1 cellular context compared by ENCODE assay signal in the genomic region with DNA sequence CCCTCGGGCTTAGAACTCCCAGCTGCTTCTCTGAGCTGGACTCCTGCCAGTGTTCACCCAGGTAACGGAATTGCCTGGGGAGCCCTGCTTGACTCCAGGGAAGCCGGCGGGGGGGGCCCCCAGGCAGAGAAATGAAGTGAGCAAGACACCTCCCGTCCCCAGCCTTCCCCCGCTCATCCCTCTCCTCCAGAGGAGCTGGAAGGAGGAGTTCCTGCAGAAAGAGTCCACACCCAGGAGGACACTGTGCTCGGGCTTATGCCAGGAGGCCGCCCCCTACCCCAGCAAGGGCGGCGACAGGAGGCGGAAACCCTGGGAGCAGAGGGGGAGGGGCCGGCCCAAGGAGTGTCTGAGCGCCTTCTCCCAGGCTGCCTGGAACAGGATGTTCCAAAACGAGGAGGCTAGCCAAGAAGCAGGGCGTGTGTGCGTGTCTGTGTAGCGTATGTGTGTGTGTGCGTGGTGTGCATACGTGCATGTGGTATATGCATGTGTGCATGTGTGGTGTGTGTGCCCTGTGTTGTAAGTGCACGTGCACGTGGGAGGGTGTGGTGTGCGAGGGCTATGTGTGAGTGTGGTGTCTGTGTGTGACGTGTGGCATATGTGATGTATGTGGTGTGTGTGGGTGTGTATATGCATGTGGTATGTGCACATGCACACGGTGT.
A peak's percentile ranks its signal among the peaks of the same experiment; 100 is the strongest.
TF ChIP-seq lines count a peak whose summit lies in the region.

No MANE protein-coding gene starts in this region.

TF ChIP-seq in HEK293, 187 proteins besides CTCF, POLR2A, EP300 and RAD21 (continued from another document and continues in another):
- TF ChIP-seq, protein P1, sequence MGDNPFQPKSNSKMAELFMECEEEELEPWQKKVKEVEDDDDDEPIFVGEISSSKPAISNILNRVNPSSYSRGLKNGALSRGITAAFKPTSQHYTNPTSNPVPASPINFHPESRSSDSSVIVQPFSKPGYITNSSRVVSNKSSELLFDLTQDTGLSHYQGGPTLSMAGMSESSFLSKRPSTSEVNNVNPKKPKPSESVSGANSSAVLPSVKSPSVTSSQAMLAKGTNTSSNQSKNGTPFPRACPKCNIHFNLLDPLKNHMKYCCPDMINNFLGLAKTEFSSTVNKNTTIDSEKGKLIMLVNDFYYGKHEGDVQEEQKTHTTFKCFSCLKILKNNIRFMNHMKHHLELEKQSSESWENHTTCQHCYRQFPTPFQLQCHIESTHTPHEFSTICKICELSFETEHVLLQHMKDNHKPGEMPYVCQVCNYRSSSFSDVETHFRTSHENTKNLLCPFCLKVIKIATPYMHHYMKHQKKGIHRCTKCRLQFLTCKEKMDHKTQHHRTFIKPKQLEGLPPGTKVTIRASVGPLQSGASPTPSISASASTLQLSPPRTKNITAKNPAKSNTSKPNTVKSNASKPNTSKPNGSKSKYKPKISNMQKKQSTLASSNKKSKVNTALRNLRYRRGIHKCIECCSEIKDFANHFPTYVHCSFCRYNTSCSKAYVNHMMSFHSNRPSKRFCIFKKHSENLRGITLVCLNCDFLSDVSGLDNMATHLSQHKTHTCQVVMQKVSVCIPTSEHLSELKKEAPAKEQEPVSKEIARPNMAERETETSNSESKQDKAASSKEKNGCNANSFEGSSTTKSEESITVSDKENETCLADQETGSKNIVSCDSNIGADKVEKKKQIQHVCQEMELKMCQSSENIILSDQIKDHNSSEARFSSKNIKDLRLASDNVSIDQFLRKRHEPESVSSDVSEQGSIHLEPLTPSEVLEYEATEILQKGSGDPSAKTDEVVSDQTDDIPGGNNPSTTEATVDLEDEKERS (tag by site-specific recombination; IDR thresholded peaks at IDR 0.05): no peak
- TF ChIP-seq AEBP2 (tag by site-specific recombination; IDR thresholded peaks at IDR 0.05; ENCODE audit: borderline replicate concordance) (peak; percentile 12; the same call in 1 of the 2 replicates), ZNF449 (tag by site-specific recombination; IDR thresholded peaks at IDR 0.05) (no peak), ZNF114 (tag by site-specific recombination; IDR thresholded peaks at IDR 0.05) (no peak), ZNF518A (tag by site-specific recombination; conservative IDR thresholded peaks at IDR 0.05; ENCODE audit: low read depth) (no peak), ZNF140 (tag by site-specific recombination; IDR thresholded peaks at IDR 0.05) (no peak), ZNF521 (tag by site-specific recombination; IDR thresholded peaks at IDR 0.05) (no peak), TCF7L2 (IDR thresholded peaks at IDR 0.05; ENCODE audit: borderline replicate concordance, low read depth, low read length) (no peak), ZFP69B (tag by site-specific recombination; IDR thresholded peaks at IDR 0.05) (no peak), GLI4 (tag by site-specific recombination; IDR thresholded peaks at IDR 0.05) (no peak), ZNF561 (tag by site-specific recombination; IDR thresholded peaks at IDR 0.05; ENCODE audit: borderline replicate concordance) (peak; percentile 51; the same call in 1 of the 2 replicates), ZNF654 (tag by site-specific recombination; IDR thresholded peaks at IDR 0.05; ENCODE audit: low read depth) (no peak), ZNF792 (tag by site-specific recombination; IDR thresholded peaks at IDR 0.05) (no peak), KLF16 (tag by site-specific recombination; IDR thresholded peaks at IDR 0.05) (0 out of 2 replicates have a peak, but pooled peaks have one; percentile 34), ZNF610 (tag by site-specific recombination; IDR thresholded peaks at IDR 0.05; ENCODE audit: borderline replicate concordance) (no peak), ZBTB17 (tag by site-specific recombination; IDR thresholded peaks at IDR 0.05) (peak; percentile 30; the same call in 1 of the 2 replicates), ZNF274 (IDR thresholded peaks at IDR 0.05; ENCODE audit: low read length) (no peak), ZNF274 (tag by site-specific recombination; IDR thresholded peaks at IDR 0.05; ENCODE audit: borderline replicate concordance) (no peak), GLIS1 (tag by site-specific recombination; IDR thresholded peaks at IDR 0.05) (peak; percentile 74), ZNF488 (tag by site-specific recombination; IDR thresholded peaks at IDR 0.05) (no peak), MYNN (tag by site-specific recombination; IDR thresholded peaks at IDR 0.05; ENCODE audit: borderline replicate concordance) (no peak), EGR2 (tag by site-specific recombination; IDR thresholded peaks at IDR 0.05; ENCODE audit: low read depth) (no peak; the same call in 1 of the 2 replicates), ZNF239 (tag by site-specific recombination; IDR thresholded peaks at IDR 0.05) (no peak), ZBTB21 (tag by site-specific recombination; IDR thresholded peaks at IDR 0.05) (no peak), HOXA7 (CRISPR knock-in tag; IDR thresholded peaks at IDR 0.05; ENCODE audit: borderline replicate concordance) (no peak), ZNF555 (tag by site-specific recombination; conservative IDR thresholded peaks at IDR 0.05) (no peak), ZNF529 (tag by site-specific recombination; IDR thresholded peaks at IDR 0.05; ENCODE audit: insufficient replicate concordance) (no peak), ZNF335 (tag by site-specific recombination; conservative IDR thresholded peaks at IDR 0.05) (no peak), ZEB2 (tag by site-specific recombination; IDR thresholded peaks at IDR 0.05) (no peak), IKZF3 (tag by site-specific recombination; IDR thresholded peaks at IDR 0.05) (peak; percentile 55), ZIC2 (tag by site-specific recombination; IDR thresholded peaks at IDR 0.05) (peak; percentile 86), ZNF214 (tag by site-specific recombination; IDR thresholded peaks at IDR 0.05; ENCODE audit: borderline replicate concordance) (no peak), KLF1 (tag by site-specific recombination; IDR thresholded peaks at IDR 0.05) (peak; percentile 94)
- TF ChIP-seq, protein P2, sequence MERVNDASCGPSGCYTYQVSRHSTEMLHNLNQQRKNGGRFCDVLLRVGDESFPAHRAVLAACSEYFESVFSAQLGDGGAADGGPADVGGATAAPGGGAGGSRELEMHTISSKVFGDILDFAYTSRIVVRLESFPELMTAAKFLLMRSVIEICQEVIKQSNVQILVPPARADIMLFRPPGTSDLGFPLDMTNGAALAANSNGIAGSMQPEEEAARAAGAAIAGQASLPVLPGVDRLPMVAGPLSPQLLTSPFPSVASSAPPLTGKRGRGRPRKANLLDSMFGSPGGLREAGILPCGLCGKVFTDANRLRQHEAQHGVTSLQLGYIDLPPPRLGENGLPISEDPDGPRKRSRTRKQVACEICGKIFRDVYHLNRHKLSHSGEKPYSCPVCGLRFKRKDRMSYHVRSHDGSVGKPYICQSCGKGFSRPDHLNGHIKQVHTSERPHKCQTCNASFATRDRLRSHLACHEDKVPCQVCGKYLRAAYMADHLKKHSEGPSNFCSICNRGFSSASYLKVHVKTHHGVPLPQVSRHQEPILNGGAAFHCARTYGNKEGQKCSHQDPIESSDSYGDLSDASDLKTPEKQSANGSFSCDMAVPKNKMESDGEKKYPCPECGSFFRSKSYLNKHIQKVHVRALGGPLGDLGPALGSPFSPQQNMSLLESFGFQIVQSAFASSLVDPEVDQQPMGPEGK (tag by site-specific recombination; IDR thresholded peaks at IDR 0.05): peak; percentile 42; the same call in 1 of the 2 replicates
- TF ChIP-seq, protein P3, sequence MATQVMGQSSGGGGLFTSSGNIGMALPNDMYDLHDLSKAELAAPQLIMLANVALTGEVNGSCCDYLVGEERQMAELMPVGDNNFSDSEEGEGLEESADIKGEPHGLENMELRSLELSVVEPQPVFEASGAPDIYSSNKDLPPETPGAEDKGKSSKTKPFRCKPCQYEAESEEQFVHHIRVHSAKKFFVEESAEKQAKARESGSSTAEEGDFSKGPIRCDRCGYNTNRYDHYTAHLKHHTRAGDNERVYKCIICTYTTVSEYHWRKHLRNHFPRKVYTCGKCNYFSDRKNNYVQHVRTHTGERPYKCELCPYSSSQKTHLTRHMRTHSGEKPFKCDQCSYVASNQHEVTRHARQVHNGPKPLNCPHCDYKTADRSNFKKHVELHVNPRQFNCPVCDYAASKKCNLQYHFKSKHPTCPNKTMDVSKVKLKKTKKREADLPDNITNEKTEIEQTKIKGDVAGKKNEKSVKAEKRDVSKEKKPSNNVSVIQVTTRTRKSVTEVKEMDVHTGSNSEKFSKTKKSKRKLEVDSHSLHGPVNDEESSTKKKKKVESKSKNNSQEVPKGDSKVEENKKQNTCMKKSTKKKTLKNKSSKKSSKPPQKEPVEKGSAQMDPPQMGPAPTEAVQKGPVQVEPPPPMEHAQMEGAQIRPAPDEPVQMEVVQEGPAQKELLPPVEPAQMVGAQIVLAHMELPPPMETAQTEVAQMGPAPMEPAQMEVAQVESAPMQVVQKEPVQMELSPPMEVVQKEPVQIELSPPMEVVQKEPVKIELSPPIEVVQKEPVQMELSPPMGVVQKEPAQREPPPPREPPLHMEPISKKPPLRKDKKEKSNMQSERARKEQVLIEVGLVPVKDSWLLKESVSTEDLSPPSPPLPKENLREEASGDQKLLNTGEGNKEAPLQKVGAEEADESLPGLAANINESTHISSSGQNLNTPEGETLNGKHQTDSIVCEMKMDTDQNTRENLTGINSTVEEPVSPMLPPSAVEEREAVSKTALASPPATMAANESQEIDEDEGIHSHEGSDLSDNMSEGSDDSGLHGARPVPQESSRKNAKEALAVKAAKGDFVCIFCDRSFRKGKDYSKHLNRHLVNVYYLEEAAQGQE (tag by site-specific recombination; IDR thresholded peaks at IDR 0.05): no peak
- TF ChIP-seq, protein P4, sequence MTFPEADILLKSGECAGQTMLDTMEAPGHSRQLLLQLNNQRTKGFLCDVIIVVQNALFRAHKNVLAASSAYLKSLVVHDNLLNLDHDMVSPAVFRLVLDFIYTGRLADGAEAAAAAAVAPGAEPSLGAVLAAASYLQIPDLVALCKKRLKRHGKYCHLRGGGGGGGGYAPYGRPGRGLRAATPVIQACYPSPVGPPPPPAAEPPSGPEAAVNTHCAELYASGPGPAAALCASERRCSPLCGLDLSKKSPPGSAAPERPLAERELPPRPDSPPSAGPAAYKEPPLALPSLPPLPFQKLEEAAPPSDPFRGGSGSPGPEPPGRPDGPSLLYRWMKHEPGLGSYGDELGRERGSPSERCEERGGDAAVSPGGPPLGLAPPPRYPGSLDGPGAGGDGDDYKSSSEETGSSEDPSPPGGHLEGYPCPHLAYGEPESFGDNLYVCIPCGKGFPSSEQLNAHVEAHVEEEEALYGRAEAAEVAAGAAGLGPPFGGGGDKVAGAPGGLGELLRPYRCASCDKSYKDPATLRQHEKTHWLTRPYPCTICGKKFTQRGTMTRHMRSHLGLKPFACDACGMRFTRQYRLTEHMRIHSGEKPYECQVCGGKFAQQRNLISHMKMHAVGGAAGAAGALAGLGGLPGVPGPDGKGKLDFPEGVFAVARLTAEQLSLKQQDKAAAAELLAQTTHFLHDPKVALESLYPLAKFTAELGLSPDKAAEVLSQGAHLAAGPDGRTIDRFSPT (tag by site-specific recombination; IDR thresholded peaks at IDR 0.05): no peak
